1 cellular context compared by ENCODE assay signal in genomic region chr7:101244385-101245146, GRCh38.
TF ChIP-seq lines count a peak whose summit lies in the region.

Gene FIS1, minus strand, starts transcription at chr7:101245081. Its CDS starts 77 bp downstream, at chr7:101245004.

TF ChIP-seq in H1, 55 proteins besides CTCF, POLR2A, EP300 and RAD21 (continued from another document):
- no peak for TF ChIP-seq ATF2 (IDR thresholded peaks at IDR 0.05; ENCODE audit: low read length)
- TF ChIP-seq KDM4A (IDR thresholded peaks at IDR 0.05; ENCODE audit: low read depth, low read length, severe bottlenecking): peak; percentile 69
- no peak for TF ChIP-seq RNF2 (IDR thresholded peaks at IDR 0.05; ENCODE audit: borderline replicate concordance, low read depth, low read length, missing control alignments, poor library complexity, severe bottlenecking)
- no peak for TF ChIP-seq JUND (IDR thresholded peaks at IDR 0.05; ENCODE audit: low read length)
- no peak for TF ChIP-seq CTBP2 (IDR thresholded peaks at IDR 0.05; ENCODE audit: borderline replicate concordance, insufficient read depth, insufficient read length, low read length)
- peak; percentile 72 for TF ChIP-seq ASH2L (IDR thresholded peaks at IDR 0.05; ENCODE audit: low read length)
- TF ChIP-seq TCF12 (IDR thresholded peaks at IDR 0.05; ENCODE audit: low read depth, low read length): 0 out of 2 replicates have a peak, but pooled peaks have one; percentile 51
- TF ChIP-seq RFX5 (IDR thresholded peaks at IDR 0.05; ENCODE audit: borderline replicate concordance, low read depth, low read length): no peak
- TF ChIP-seq SAP30 (IDR thresholded peaks at IDR 0.05; ENCODE audit: insufficient read depth, insufficient replicate concordance, low read length): peak; percentile 99
- peak in 1 of 2 experiments; percentile 98; a peak in 2 of 4 replicates for TF ChIP-seq HDAC2 (IDR thresholded peaks at IDR 0.05; ENCODE audit: borderline replicate concordance in 1 of 2, low read depth in 2 of 2, low read length in 2 of 2)
- TF ChIP-seq SIN3A (conservative IDR thresholded peaks at IDR 0.05 in 1 of 2, IDR thresholded peaks at IDR 0.05 in 1 of 2; ENCODE audit: low read depth in 1 of 2, low read length in 2 of 2): peak; percentile 93 to 97; a peak in 3 of 4 replicates
- TF ChIP-seq GTF2F1 (IDR thresholded peaks at IDR 0.05; ENCODE audit: borderline replicate concordance, low read depth, low read length): no peak
- TF ChIP-seq SP1 (IDR thresholded peaks at IDR 0.05; ENCODE audit: low read depth, low read length): no peak
- no peak; the same call in 1 of the 2 replicates for TF ChIP-seq KDM5A (IDR thresholded peaks at IDR 0.05; ENCODE audit: low read length)
- TF ChIP-seq SIX5 (IDR thresholded peaks at IDR 0.05; ENCODE audit: low read depth, low read length): peak; percentile 95
- peak; percentile 88 for TF ChIP-seq GABPA (IDR thresholded peaks at IDR 0.05; ENCODE audit: borderline replicate concordance, insufficient read depth, low read length)
- 0 out of 2 replicates have a peak, but pooled peaks have one; percentile 8 for TF ChIP-seq RBBP5 (IDR thresholded peaks at IDR 0.05; ENCODE audit: borderline replicate concordance, low read depth, low read length)
- no peak for TF ChIP-seq CHD2 (IDR thresholded peaks at IDR 0.05; ENCODE audit: low read length)
- no peak for TF ChIP-seq SP2 (IDR thresholded peaks at IDR 0.05; ENCODE audit: low read length)
- TF ChIP-seq ATF3 (IDR thresholded peaks at IDR 0.05; ENCODE audit: insufficient read depth, low read depth, low read length): no peak
- no peak for TF ChIP-seq TAF7 (optimal IDR thresholded peaks at IDR 0.05; ENCODE audit: borderline replicate concordance, low read depth, low read length)
- TF ChIP-seq PHF8 (conservative IDR thresholded peaks at IDR 0.05; ENCODE audit: low read depth, low read length): peak; percentile 72; the same call in 1 of the 2 replicates
- peak; percentile 36 for TF ChIP-seq CREB1 (IDR thresholded peaks at IDR 0.05)
- peak; percentile 17; the same call in 1 of the 2 replicates for TF ChIP-seq TBP (IDR thresholded peaks at IDR 0.05; ENCODE audit: low read depth, low read length)
- 0 out of 2 replicates have a peak, but pooled peaks have one; percentile 41 for TF ChIP-seq SP4 (IDR thresholded peaks at IDR 0.05; ENCODE audit: low read length)
- peak; percentile 79 for TF ChIP-seq POLR2AphosphoS5 (IDR thresholded peaks at IDR 0.05; ENCODE audit: low read depth, low read length)
- no peak for TF ChIP-seq BCL11A (IDR thresholded peaks at IDR 0.05; ENCODE audit: low read depth in 2 of 2, low read length in 2 of 2)
- no peak for TF ChIP-seq JUN (IDR thresholded peaks at IDR 0.05; ENCODE audit: low read depth, low read length)
- TF ChIP-seq POU5F1 (IDR thresholded peaks at IDR 0.05; ENCODE audit: low read depth, low read length): no peak
- TF ChIP-seq TEAD4 (IDR thresholded peaks at IDR 0.05; ENCODE audit: low read depth, low read length): no peak
- TF ChIP-seq RXRA (IDR thresholded peaks at IDR 0.05; ENCODE audit: insufficient read depth, low read depth, low read length): no peak
- TF ChIP-seq SUZ12 (IDR thresholded peaks at IDR 0.05; ENCODE audit: low read length): no peak
- no peak for TF ChIP-seq NRF1 (IDR thresholded peaks at IDR 0.05; ENCODE audit: low read depth, low read length)
- TF ChIP-seq MAX (IDR thresholded peaks at IDR 0.05): peak; percentile 82
- no peak for TF ChIP-seq TAF1 (IDR thresholded peaks at IDR 0.05; ENCODE audit: low read depth, low read length)
- no peak for TF ChIP-seq SIRT6 (IDR thresholded peaks at IDR 0.05; ENCODE audit: low read length)
- TF ChIP-seq USF2 (IDR thresholded peaks at IDR 0.05; ENCODE audit: low read length): no peak
- no peak for TF ChIP-seq FOSL1 (IDR thresholded peaks at IDR 0.05; ENCODE audit: insufficient read depth, low read depth, low read length)
- TF ChIP-seq CBX8 (IDR thresholded peaks at IDR 0.05; ENCODE audit: borderline replicate concordance, low read depth, low read length): no peak
- TF ChIP-seq CBX5 (IDR thresholded peaks at IDR 0.05; ENCODE audit: low read depth, low read length): no peak
- no peak for TF ChIP-seq ZNF274 (IDR thresholded peaks at IDR 0.05; ENCODE audit: borderline replicate concordance, extremely low read depth, low read length)
- no peak for TF ChIP-seq BRCA1 (IDR thresholded peaks at IDR 0.05; ENCODE audit: low read depth, low read length)
- no peak for TF ChIP-seq E2F6 (IDR thresholded peaks at IDR 0.05)
- no peak for TF ChIP-seq CHD7 (IDR thresholded peaks at IDR 0.05; ENCODE audit: insufficient replicate concordance, low read length)
- no peak for TF ChIP-seq CEBPB (IDR thresholded peaks at IDR 0.05; ENCODE audit: low read depth, low read length)
- no peak for TF ChIP-seq BACH1 (IDR thresholded peaks at IDR 0.05; ENCODE audit: low read length)
